22 cellular contexts compared by ENCODE assay signal in genomic region chr2:150532883-150533282, GRCh38. TPM values are rescaled to one million over a fixed set of nuclear protein-coding genes. Genes with fewer than 3 reads are reported as not detected.
A peak's percentile ranks its signal among the peaks of the same experiment; 100 is the strongest.
DNase-seq lines count a peak whose midpoint lies in the region; ATAC-seq and TF ChIP-seq lines count a peak whose summit lies in the region.
"Had no signal": no experiment of that assay in that cellular context is flagged by ENCODE, and none has a peak within 500 bp of the region (broad histone marks: within the 10 kb centered on the region; RNA-seq: fewer than 3 reads in every experiment).

No MANE protein-coding gene starts in this region.

- peak overlapping the region; percentile 98 for H4K91ac ChIP-seq in IMR-90 (ENCODE audit: insufficient read depth, low read depth, low read length)

- peak overlapping the region; percentile 97 for H3K4ac ChIP-seq in IMR-90 (ENCODE audit: low read depth, low read length)

- POLR2A ChIA-PET in IMR-90 (lab: Charles Lee; ENCODE audit: unreplicated experiment), result interaction anchor here (0.7 kb wide), 1 partner anchor 938 kb away, joined by 3 read pairs; no protein-coding TSS in a partner anchor

- H3K4me1 ChIP-seq in IMR-90 (ENCODE audit: control insufficient read depth, insufficient read depth, low read length) (peaks cover 27% of the 10 kb centered on the region), esophagus muscularis mucosa (peaks cover 0 to 28% (median 8%) of the 10 kb centered on the region in 4 donors), Karpas-422 (ENCODE audit: low read length) (no peaks in the 10 kb centered on the region), mucosa of descending colon (ENCODE audit: low read depth) (no peaks in the 10 kb centered on the region)

- H3K9me3 ChIP-seq in IMR-90 (ENCODE audit: control insufficient read depth, insufficient read depth, low read length), result no peaks in the 10 kb centered on the region
- no peaks in the 10 kb centered on the region for H3K9me3 ChIP-seq in esophagus muscularis mucosa
- peaks cover 2% of the 10 kb centered on the region for H3K9me3 ChIP-seq in Karpas-422 (ENCODE audit: low read length)
- H3K9me3 ChIP-seq in mucosa of descending colon, result no peaks in the 10 kb centered on the region
- H3K9me3 ChIP-seq: Peyer's patch, suprapubic skin, vagina had no signal

- H3K4me3 ChIP-seq in IMR-90 (ENCODE audit: insufficient read depth, low read depth, low read length) (no peak overlapping the region), cardiac fibroblast (replicated peaks in 1 of 2; ENCODE audit: low read depth in 2 of 2, low read length in 2 of 2) (no peak overlapping the region), esophagus muscularis mucosa (no peak overlapping the region), Karpas-422 (ENCODE audit: low read length) (no peak overlapping the region), mucosa of descending colon (no peak overlapping the region)
- H3K4me3 ChIP-seq: Peyer's patch, SK-N-MC, suprapubic skin, vagina had no signal

- no peak for TF ChIP-seq RAD21 in IMR-90 (IDR thresholded peaks at IDR 0.05; ENCODE audit: low read length)

- no TSS peak for BruUV-seq in IMR-90 (replicated peaks; lab: Mats Ljungman, UMichigan)

- no peaks in the 10 kb centered on the region for H3K36me3 ChIP-seq in IMR-90 (ENCODE audit: control insufficient read depth, insufficient read depth, low read length)
- no peaks in the 10 kb centered on the region for H3K36me3 ChIP-seq in esophagus muscularis mucosa
- H3K36me3 ChIP-seq in Karpas-422 (ENCODE audit: insufficient read depth, low read length), result no peaks in the 10 kb centered on the region
- no peaks in the 10 kb centered on the region for H3K36me3 ChIP-seq in mucosa of descending colon (ENCODE audit: low read depth)
- H3K36me3 ChIP-seq: Peyer's patch, suprapubic skin, vagina had no signal

- H2AK5ac ChIP-seq in IMR-90 (ENCODE audit: low read depth, low read length), result peak overlapping the region; percentile 96

- H3K23ac ChIP-seq in IMR-90 (ENCODE audit: low read depth, low read length), result peak overlapping the region; percentile 80; the same call in 1 of the 2 replicates

- H3K56ac ChIP-seq in IMR-90 (ENCODE audit: extremely low read depth, insufficient read depth, low read length), result peak overlapping the region; percentile 12; the same call in 1 of the 2 replicates

- H3K9ac ChIP-seq in IMR-90 (ENCODE audit: low read depth, low read length), result 0 out of 2 replicates have a peak overlapping the region, but pooled peaks have one; percentile 49
- H3K9ac ChIP-seq in Karpas-422 (ENCODE audit: low read length), result no peak overlapping the region

- TF ChIP-seq CTCF in IMR-90 (conservative IDR thresholded peaks at IDR 0.05; ENCODE audit: low read depth, low read length) (no peak), cardiac fibroblast (IDR thresholded peaks at IDR 0.05; ENCODE audit: low read depth, low read length) (no peak), esophagus muscularis mucosa (IDR thresholded peaks at IDR 0.05) (no peak), mucosa of descending colon (IDR thresholded peaks at IDR 0.05) (no peak)

- DNase-seq in AG08395 (ENCODE audit: low spot score), result peak; percentile 56
- peak; percentile 82 for DNase-seq in IMR-90
- DNase-seq in cardiac fibroblast (ENCODE audit: low read depth in 2 of 2), result peak; percentile 61 to 84
- DNase-seq in iris pigment epithelial cell (ENCODE audit: low read depth), result peak; percentile 86
- DNase-seq in esophagus muscularis mucosa (ENCODE audit: extremely low spot score), result no peak
- DNase-seq in Karpas-422, result no peak
- no peak for DNase-seq in mucosa of descending colon
- DNase-seq in OCI-M1 (lab: John Stamatoyannopoulos, UW), result no peak
- DNase-seq: activated CD8-positive, alpha-beta T cell treated with anti-CD3 and anti-CD28 coated beads for 36 hours; activated T-cell treated with anti-CD3 and anti-CD28 coated beads, Interleukin-2, amount 50 U/mL, for 1 hour; caudate nucleus; CD4-positive, alpha-beta memory T cell; DMS53; effector CD4-positive, alpha-beta T cell; foreskin melanocyte; Peyer's patch; T-helper 9 cell had no signal

- TF ChIP-seq POLR2A in IMR-90 (IDR thresholded peaks at IDR 0.05; ENCODE audit: low read depth, low read length) (no peak), esophagus muscularis mucosa (IDR thresholded peaks at IDR 0.05; ENCODE audit: low read depth) (no peak)

- peak overlapping the region; percentile 96 for H4K5ac ChIP-seq in IMR-90 (ENCODE audit: low read depth, low read length)

- H3K18ac ChIP-seq in IMR-90 (ENCODE audit: low read depth, low read length), result peak overlapping the region; percentile 99

- dilution Hi-C loops in IMR-90 (cut with HindIII; ENCODE audit: low sequenced_read_pairs, unreplicated experiment), result no loop called here

- peaks cover 22% of the 10 kb centered on the region for H3K9me1 ChIP-seq in IMR-90 (ENCODE audit: insufficient read depth, low read length)

- in situ Hi-C loops in IMR-90 (cut with MboI; ENCODE audit: low sequenced_read_pairs), result no loop called here

- H3K27me3 ChIP-seq in IMR-90 (ENCODE audit: control insufficient read depth, insufficient read depth, low read length) (no peaks in the 10 kb centered on the region), esophagus muscularis mucosa (no peaks in the 10 kb centered on the region), Karpas-422 (ENCODE audit: low read length) (no peaks in the 10 kb centered on the region)
- H3K27me3 ChIP-seq: Peyer's patch, suprapubic skin, vagina had no signal

- no peak overlapping the region for H2AFZ ChIP-seq in IMR-90 (replicated peaks; ENCODE audit: low read length, poor library complexity)
- no peak overlapping the region for H2AFZ ChIP-seq in Karpas-422 (ENCODE audit: low read length)

- H2BK120ac ChIP-seq in IMR-90 (ENCODE audit: low read depth, low read length), result peak overlapping the region; percentile 95

- no CpG with 5 or more reads among the region's 1 CpG for WGBS in IMR-90 (ENCODE audit: extremely low coverage in 2 of 2, insufficient read length in 1 of 2), 2 experiments
- WGBS in esophagus muscularis mucosa, result 90% methylated on average over 1 of the region's 1 CpG

- H2BK5ac ChIP-seq in IMR-90 (ENCODE audit: low read depth, low read length, poor library complexity, severe bottlenecking), result peak overlapping the region; percentile 97

- H3K79me1 ChIP-seq in IMR-90 (ENCODE audit: low read depth in 1 of 2, low read length in 2 of 2), result peaks cover 20 to 28% of the 10 kb centered on the region in 2 experiments

- peak overlapping the region; percentile 75 for H2AK9ac ChIP-seq in IMR-90 (replicated peaks; ENCODE audit: low read depth, low read length, poor library complexity)

- H2BK20ac ChIP-seq in IMR-90 (ENCODE audit: low read depth, low read length), result peak overlapping the region; percentile 96

- no peaks in the 10 kb centered on the region for H3K9me2 ChIP-seq in Karpas-422 (replicated peaks; ENCODE audit: insufficient read depth, low read length)

- intact Hi-C loops in IMR-90 (cut with micrococcal nuclease), result no loop called here
- intact Hi-C loops in esophagus muscularis mucosa (cut with DNase I), result no loop called here
- intact Hi-C loops in mucosa of descending colon (cut with DNase I, micrococcal nuclease), result no loop called here

- no peaks in the 10 kb centered on the region for H3K79me2 ChIP-seq in Karpas-422 (ENCODE audit: low read length)

- no peaks in the 10 kb centered on the region for H4K20me1 ChIP-seq in IMR-90 (ENCODE audit: insufficient read depth, low read length)
- no peaks in the 10 kb centered on the region for H4K20me1 ChIP-seq in Karpas-422 (ENCODE audit: insufficient read depth, low read depth, low read length)

- peak overlapping the region; percentile 94 for H2BK15ac ChIP-seq in IMR-90 (ENCODE audit: low read depth, low read length)

- peak overlapping the region; percentile 97 for H3K27ac ChIP-seq in IMR-90 (ENCODE audit: insufficient read depth, low read length)
- H3K27ac ChIP-seq in esophagus muscularis mucosa (replicated peaks in 1 of 4), result peak overlapping the region in 1 of 4 donors; percentile 31
- H3K27ac ChIP-seq in Karpas-422 (ENCODE audit: low read length), result no peak overlapping the region
- H3K27ac ChIP-seq: Peyer's patch, SK-N-MC, suprapubic skin, vagina had no signal

- peak; percentile 50 for ATAC-seq in IMR-90 (ENCODE audit: low read depth)
- ATAC-seq in mucosa of descending colon, result no peak
- ATAC-seq: activated CD8-positive, alpha-beta T cell treated with anti-CD3 and anti-CD28 coated beads for 36 hours; HCT116 had no signal

- peak overlapping the region; percentile 93 for H3K14ac ChIP-seq in IMR-90 (replicated peaks; ENCODE audit: low read depth, low read length)

- peak overlapping the region; percentile 89 to 93 for H4K8ac ChIP-seq in IMR-90 (ENCODE audit: low read depth in 2 of 2, low read length in 2 of 2)

- H3K4me2 ChIP-seq in IMR-90 (ENCODE audit: low read depth, low read length) (peak overlapping the region; percentile 65), Karpas-422 (ENCODE audit: low read depth, low read length, poor library complexity, severe bottlenecking) (no peak overlapping the region)

- no peak for TF ChIP-seq EP300 in esophagus muscularis mucosa (IDR thresholded peaks at IDR 0.05)

- CTCF ChIA-PET in IMR-90 (lab: Yijun Ruan, JAX), result interaction anchor here (0.7 kb wide), 1 partner anchor 15 kb away, joined by 3 read pairs; no protein-coding TSS in a partner anchor

TF ChIP-seq in IMR-90, 13 proteins besides CTCF, POLR2A, EP300 and RAD21:
- no peak for TF ChIP-seq SMC3 (IDR thresholded peaks at IDR 0.05; ENCODE audit: low read depth, low read length)
- TF ChIP-seq CEBPB (IDR thresholded peaks at IDR 0.05; ENCODE audit: low read depth, low read length), result peak; percentile 28; the same call in 1 of the 2 replicates
TF ChIP-seq in IMR-90: peak in this region for 1.

RNA-seq across cellular contexts. Expression of gene RND3, which starts 45.4 kb away (rescaled TPM):
- total RNA-seq in IMR-90 (2012; rRNA removed) (331 and 449 TPM in 2 replicates), esophagus muscularis mucosa (100 to 1,000 TPM in 2 of 4 donors, 10 to 100 TPM in 2; 39.6 to 219 (median 73.5) TPM), mucosa of descending colon (10 to 100 TPM; 42.2 to 80.1 (median 57.5) TPM)
- 111 and 136 TPM in 2 replicates for polyA plus RNA-seq in IMR-90 (2012; rRNA removed)
- polyA plus RNA-seq in IMR-90 (2012; cell fraction: cytosol; rRNA removed), result 23.5 and 27.4 TPM in 2 replicates
- polyA plus RNA-seq in IMR-90 (2012; cell fraction: nucleus; rRNA removed; ENCODE audit: low replicate concordance), result 14.3 and 120 TPM in 2 replicates
- total RNA-seq in Karpas-422 (2014; rRNA removed; shearing (Covaris generic); ENCODE audit: low replicate concordance), result not detected in 2 replicates
- total RNA-seq: activated CD8-positive, alpha-beta T cell treated with anti-CD3 and anti-CD28 coated beads for 36 hours; CD4-positive, alpha-beta memory T cell had no signal
- polyA plus RNA-seq: CD4-positive, alpha-beta memory T cell; IgD-negative memory B cell had no signal

Comparison
In these comparisons a context has a peak if more than half of its experiments do, and no peak if none do; other contexts are left out.
1. DNase-seq: peak in AG08395 (single experiment), IMR-90 (single experiment), cardiac fibroblast (2 of 2) and iris pigment epithelial cell (single experiment); none in esophagus muscularis mucosa (single experiment), Karpas-422 (single experiment), mucosa of descending colon (0 of 3) and OCI-M1 (single experiment).
2. RNA of gene RND3, which starts 45.4 kb away (total RNA-seq): 331 to 449 TPM in IMR-90, 39.6 to 219 TPM in esophagus muscularis mucosa and 42.2 to 80.1 TPM in mucosa of descending colon; not detected in Karpas-422; every median in the first group is over 10 times any median in the second.